15 cellular contexts compared by ENCODE assay signal in the genomic region with DNA sequence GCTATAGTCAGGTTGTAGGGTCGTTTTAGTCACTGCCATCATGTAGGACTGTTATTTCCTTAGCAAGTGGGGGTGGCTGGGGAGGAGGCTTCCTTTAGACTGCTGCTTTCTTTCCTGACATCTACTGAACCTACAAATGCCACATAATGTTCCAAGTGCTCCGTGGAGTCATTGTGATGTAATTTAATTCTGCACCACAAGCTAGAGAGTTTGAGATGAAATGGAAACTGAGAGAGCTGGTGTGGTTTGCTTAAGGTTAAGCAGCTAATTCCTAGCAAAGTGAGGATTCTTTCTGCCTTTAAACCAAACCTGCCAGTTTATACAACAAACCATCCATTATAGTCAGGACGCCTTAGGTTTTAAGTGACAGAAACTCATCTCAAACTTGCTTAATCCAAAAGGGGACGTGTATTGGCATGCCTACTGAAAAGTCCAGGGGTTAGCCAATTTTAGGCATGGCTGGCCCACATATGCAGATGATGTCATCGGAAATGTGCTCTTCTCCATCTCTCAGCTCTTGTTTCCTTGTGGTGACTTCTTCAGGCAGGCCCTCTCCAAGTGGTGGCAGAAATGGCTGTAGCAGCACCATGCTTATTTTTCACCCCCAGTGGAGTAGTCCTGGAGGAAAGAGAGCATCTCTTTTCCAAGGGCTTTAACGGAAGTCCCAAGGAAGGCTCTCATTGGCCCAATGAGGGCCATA. TPM values are rescaled to one million over a fixed set of nuclear protein-coding genes. Genes with fewer than 3 reads are reported as not detected.
DNase-seq lines count a peak whose midpoint lies in the region; ATAC-seq and TF ChIP-seq lines count a peak whose summit lies in the region.
"Had no signal": no experiment of that assay in that cellular context is flagged by ENCODE, and none has a peak within 500 bp of the region (broad histone marks: within the 10 kb centered on the region; RNA-seq: fewer than 3 reads in every experiment).

No MANE protein-coding gene starts in this region.

- peaks cover 0 to 3% of the 10 kb centered on the region in 2 donors for H3K4me1 Mint-ChIP-seq in stimulated activated naive B cell treated with anti-CD40 and anti-IgM and Interleukin-4, amounts not matched to agents 10 μg/mL and 1 μg/mL and 100 μg/mL, for 72 hours
- peaks cover 0 to 5% of the 10 kb centered on the region in 2 donors for H3K4me1 Mint-ChIP-seq in effector memory CD8-positive, alpha-beta T cell (ENCODE audit: low read depth in 2 of 2)

- H3K27ac Mint-ChIP-seq in stimulated activated naive B cell treated with anti-CD40 and anti-IgM and Interleukin-4, amounts not matched to agents 10 μg/mL and 1 μg/mL and 100 μg/mL, for 72 hours, result no peak overlapping the region
- no peak overlapping the region for H3K27ac Mint-ChIP-seq in effector memory CD8-positive, alpha-beta T cell
- H3K27ac Mint-ChIP-seq: WTC11 had no signal

- H3K9me3 ChIP-seq in breast epithelium (peaks cover 0 to 6% of the 10 kb centered on the region in 2 donors), sigmoid colon (peaks cover 0 to 3% (median 1%) of the 10 kb centered on the region in 4 donors)

- DNase-seq in AG20443 (ENCODE audit: low spot score), result peak; percentile 51
- DNase-seq in breast epithelium (ENCODE audit: low spot score in 2 of 2), result peak in 1 of 2 donors; percentile 43
- DNase-seq in kidney tubule cell (ENCODE audit: low spot score), result peak; percentile 60
- no peak for DNase-seq in sigmoid colon
- DNase-seq in stimulated activated naive B cell treated with anti-CD40 and anti-IgM and Interleukin-4, amounts not matched to agents 10 μg/mL and 1 μg/mL and 100 μg/mL, for 72 hours, result no peak
- no peak for DNase-seq in effector memory CD8-positive, alpha-beta T cell
- DNase-seq: activated naive CD4-positive, alpha-beta T cell treated with anti-CD3 and anti-CD28 coated beads, Interleukin-2, amount 50 U/mL, for 16 hours; C1 segment of cervical spinal cord; effector memory CD4-positive, alpha-beta T cell; heart right ventricle; naive B cell; NCI-H2171 treated with DMSO at 0.1 percent for 48 hours had no signal

- H3K27me3 ChIP-seq in KMS-11 (ENCODE audit: insufficient read depth, low read depth) (no peaks in the 10 kb centered on the region), breast epithelium (no peaks in the 10 kb centered on the region), sigmoid colon (no peaks in the 10 kb centered on the region)
- H3K27me3 ChIP-seq: heart right ventricle had no signal

- no peaks in the 10 kb centered on the region for H3K27me3 Mint-ChIP-seq in stimulated activated naive B cell treated with anti-CD40 and anti-IgM and Interleukin-4, amounts not matched to agents 10 μg/mL and 1 μg/mL and 100 μg/mL, for 72 hours
- H3K27me3 Mint-ChIP-seq in effector memory CD8-positive, alpha-beta T cell, result peaks cover 40 to 60% of the 10 kb centered on the region in 2 donors
- H3K27me3 Mint-ChIP-seq: naive B cell had no signal

- no peak overlapping the region for H3K4me3 Mint-ChIP-seq in stimulated activated naive B cell treated with anti-CD40 and anti-IgM and Interleukin-4, amounts not matched to agents 10 μg/mL and 1 μg/mL and 100 μg/mL, for 72 hours
- no peak overlapping the region for H3K4me3 Mint-ChIP-seq in effector memory CD8-positive, alpha-beta T cell
- H3K4me3 Mint-ChIP-seq: naive B cell, WTC11 had no signal

- intact Hi-C loops in breast epithelium (cut with DNase I; ENCODE audit: low total_unique reads), result loop anchor here (10.0 kb wide), 1 partner anchor 1622 kb away; no protein-coding TSS in a partner anchor
- intact Hi-C loops in sigmoid colon (cut with DNase I), result no loop called here

- H3K36me3 ChIP-seq in KMS-11 (ENCODE audit: insufficient read depth) (no peaks in the 10 kb centered on the region), breast epithelium (no peaks in the 10 kb centered on the region), sigmoid colon (no peaks in the 10 kb centered on the region)
- H3K36me3 ChIP-seq: heart right ventricle had no signal

- no peak overlapping the region for H3K4me3 ChIP-seq in KMS-11 (IDR thresholded peaks at IDR 0.05; ENCODE audit: insufficient read depth, low read depth, low read length)
- no peak overlapping the region for H3K4me3 ChIP-seq in breast epithelium
- H3K4me3 ChIP-seq in sigmoid colon, result no peak overlapping the region
- H3K4me3 ChIP-seq: heart right ventricle had no signal

- H4K20me1 ChIP-seq in KMS-11 (ENCODE audit: insufficient read depth), result no peaks in the 10 kb centered on the region

- peak overlapping the region; percentile 22; the same call in 1 of the 2 replicates for H3K4me2 ChIP-seq in KMS-11

- H3K27ac ChIP-seq in KMS-11, result no peak overlapping the region
- H3K27ac ChIP-seq in breast epithelium, result peak overlapping the region; percentile 37 to 84
- H3K27ac ChIP-seq in sigmoid colon, result no peak overlapping the region
- H3K27ac ChIP-seq: heart right ventricle had no signal

- 81 to 85% methylated on average over 6 of the region's 6 CpGs for WGBS in sigmoid colon, 2 donors

- H2AFZ ChIP-seq in KMS-11 (ENCODE audit: low read depth), result no peak overlapping the region

- ATAC-seq in stimulated activated naive B cell treated with anti-CD40 and anti-IgM and Interleukin-4, amounts not matched to agents 10 μg/mL and 1 μg/mL and 100 μg/mL, for 72 hours (replicated peaks), result no peak
- no peak for ATAC-seq in effector memory CD8-positive, alpha-beta T cell (replicated peaks)
- no peak for ATAC-seq in GM19452 (IDR thresholded peaks at IDR 0.05; ENCODE audit: unreplicated experiment)
- ATAC-seq: WTC11 had no signal

- no peaks in the 10 kb centered on the region for H3K79me2 ChIP-seq in KMS-11 (ENCODE audit: insufficient read depth, low read depth)

- peaks cover 0 to 9% of the 10 kb centered on the region in 2 donors for H3K36me3 Mint-ChIP-seq in stimulated activated naive B cell treated with anti-CD40 and anti-IgM and Interleukin-4, amounts not matched to agents 10 μg/mL and 1 μg/mL and 100 μg/mL, for 72 hours
- H3K36me3 Mint-ChIP-seq in effector memory CD8-positive, alpha-beta T cell (ENCODE audit: insufficient read depth), result no peaks in the 10 kb centered on the region

- TF ChIP-seq POLR2A in breast epithelium (IDR thresholded peaks at IDR 0.05), result no peak
- TF ChIP-seq POLR2A in sigmoid colon (IDR thresholded peaks at IDR 0.05), result no peak

- TF ChIP-seq CTCF in KMS-11 (conservative IDR thresholded peaks at IDR 0.05; ENCODE audit: low read depth, low read length), result no peak
- no peak for TF ChIP-seq CTCF in breast epithelium (IDR thresholded peaks at IDR 0.05)
- no peak for TF ChIP-seq CTCF in sigmoid colon (IDR thresholded peaks at IDR 0.05)

- TF ChIP-seq EP300 in sigmoid colon (IDR thresholded peaks at IDR 0.05), result no peak

- no peak overlapping the region for H3K9ac ChIP-seq in KMS-11

- peaks cover 7 to 13% of the 10 kb centered on the region in 2 donors for H3K9me3 Mint-ChIP-seq in stimulated activated naive B cell treated with anti-CD40 and anti-IgM and Interleukin-4, amounts not matched to agents 10 μg/mL and 1 μg/mL and 100 μg/mL, for 72 hours
- H3K9me3 Mint-ChIP-seq in effector memory CD8-positive, alpha-beta T cell, result peaks cover 0 to 5% of the 10 kb centered on the region in 2 donors

- peaks cover 19% of the 10 kb centered on the region for H3K4me1 ChIP-seq in KMS-11 (ENCODE audit: low read depth, poor library complexity, severe bottlenecking)
- peaks cover 6 to 13% of the 10 kb centered on the region in 2 donors for H3K4me1 ChIP-seq in breast epithelium
- H3K4me1 ChIP-seq in sigmoid colon, result no peaks in the 10 kb centered on the region

RNA-seq across cellular contexts. Expression of a gene that starts 30.5 kb away (rescaled TPM):
- total RNA-seq in breast epithelium (10 to 100 TPM in 2 of 3 donors, 1 to 10 TPM in 1; 4.6 to 11.8 (median 10.4) TPM), sigmoid colon (1 to 10 TPM; 2.0 to 8.0 (median 2.6) TPM)
- polyA plus RNA-seq in sigmoid colon, result 1 to 10 TPM in 2 of 3 donors, under 1 TPM in 1; 0.92 to 2.3 (median 1.2) TPM

Comparison
In these comparisons a context has a peak if more than half of its experiments do, and no peak if none do; other contexts are left out.
1. DNase-seq: peak in AG20443 (single experiment) and kidney tubule cell (single experiment); none in sigmoid colon (single experiment), stimulated activated naive B cell treated with anti-CD40 and anti-IgM and Interleukin-4, amounts not matched to agents 10 μg/mL and 1 μg/mL and 100 μg/mL, for 72 hours (single experiment) and effector memory CD8-positive, alpha-beta T cell (0 of 3).
2. H3K27ac ChIP-seq: peak in breast epithelium (2 of 2); none in KMS-11 (single experiment) and sigmoid colon (0 of 4).